Comparison of ENCODE assay signal across 8 cellular contexts in genomic region chr18:35972197-35973000, GRCh38.
DNase-seq lines count a peak whose midpoint lies in the region; ATAC-seq and TF ChIP-seq lines count a peak whose summit lies in the region.

Gene RMP24 (plus strand): TSS chr18:35972679.

- H3K4me1 ChIP-seq in left ventricle myocardium inferior = peaks cover 33% of the 10 kb centered on the region

- TF ChIP-seq CTCF in GM13976 (IDR thresholded peaks at IDR 0.05; ENCODE audit: borderline replicate concordance, control extremely low read depth, extremely low read depth, insufficient read depth, missing control alignments) (no peak), left ventricle myocardium inferior (IDR thresholded peaks at IDR 0.05; ENCODE audit: borderline replicate concordance) (no peak), progenitor cell of endocrine pancreas (IDR thresholded peaks at IDR 0.05; ENCODE audit: unreplicated experiment) (no peak)

- H3K9me3 ChIP-seq in left ventricle myocardium inferior (replicated peaks) = no peaks in the 10 kb centered on the region

- H3K27me3 ChIP-seq in left ventricle myocardium inferior (ENCODE audit: low read depth) = no peaks in the 10 kb centered on the region

- DNase-seq in GM13976 (ENCODE audit: low spot score) (peak; percentile 95), NCI-H1436 treated with DMSO at 0.1 percent for 48 hours (lab: John Stamatoyannopoulos, UW) (peak; percentile 65), T follicular helper cell (ENCODE audit: low read depth) (peak; percentile 90), amniotic stem cell (lab: John Stamatoyannopoulos, UW) (peak; percentile 91), left ventricle myocardium inferior (peak; percentile 95), progenitor cell of endocrine pancreas (ENCODE audit: low spot score, unreplicated experiment) (peak; percentile 93), ureter (ENCODE audit: low spot score) (peak; percentile 96)

- ATAC-seq in HG02852 (IDR thresholded peaks at IDR 0.05; ENCODE audit: unreplicated experiment) = peak; percentile 91

- peak within 1 kb of the TSS; percentile 97 for H3K27ac ChIP-seq in left ventricle myocardium inferior (replicated peaks)

- peak within 1 kb of the TSS; percentile 97 for H3K27ac Mint-ChIP-seq in progenitor cell of endocrine pancreas

- no peaks in the 10 kb centered on the region for H3K9me3 Mint-ChIP-seq in progenitor cell of endocrine pancreas (ENCODE audit: low read depth)

- H3K36me3 Mint-ChIP-seq in progenitor cell of endocrine pancreas (ENCODE audit: insufficient read depth) = peaks cover 13% of the 10 kb centered on the region

- peaks cover 11% of the 10 kb centered on the region for H3K4me1 Mint-ChIP-seq in progenitor cell of endocrine pancreas (ENCODE audit: low read depth)

- peak within 1 kb of the TSS; percentile 90 for H3K4me3 Mint-ChIP-seq in progenitor cell of endocrine pancreas (ENCODE audit: low read depth)

- H3K36me3 ChIP-seq in left ventricle myocardium inferior = peaks cover 26% of the 10 kb centered on the region

- H3K4me3 ChIP-seq in left ventricle myocardium inferior = peak within 1 kb of the TSS; percentile 94

- intact Hi-C loops in left ventricle myocardium inferior (cut with micrococcal nuclease) = no loop called here

- in situ Hi-C loops in GM13976 (cut with MboI; ENCODE audit: low sequenced_read_pairs, unreplicated experiment) = loop anchor here (25.0 kb wide), 1 partner anchor 585 kb away; the partner anchor contains the start of gene ZNF396

- no peaks in the 10 kb centered on the region for H3K27me3 Mint-ChIP-seq in progenitor cell of endocrine pancreas

Comparison
In these comparisons a context has a peak if more than half of its experiments do, and no peak if none do; other contexts are left out.
1. Peak in every context shown above with its lines: DNase-seq, ATAC-seq, H3K4me3 ChIP-seq and H3K27ac ChIP-seq.